ENCODE assay signal across 12 cellular contexts in the genomic region with DNA sequence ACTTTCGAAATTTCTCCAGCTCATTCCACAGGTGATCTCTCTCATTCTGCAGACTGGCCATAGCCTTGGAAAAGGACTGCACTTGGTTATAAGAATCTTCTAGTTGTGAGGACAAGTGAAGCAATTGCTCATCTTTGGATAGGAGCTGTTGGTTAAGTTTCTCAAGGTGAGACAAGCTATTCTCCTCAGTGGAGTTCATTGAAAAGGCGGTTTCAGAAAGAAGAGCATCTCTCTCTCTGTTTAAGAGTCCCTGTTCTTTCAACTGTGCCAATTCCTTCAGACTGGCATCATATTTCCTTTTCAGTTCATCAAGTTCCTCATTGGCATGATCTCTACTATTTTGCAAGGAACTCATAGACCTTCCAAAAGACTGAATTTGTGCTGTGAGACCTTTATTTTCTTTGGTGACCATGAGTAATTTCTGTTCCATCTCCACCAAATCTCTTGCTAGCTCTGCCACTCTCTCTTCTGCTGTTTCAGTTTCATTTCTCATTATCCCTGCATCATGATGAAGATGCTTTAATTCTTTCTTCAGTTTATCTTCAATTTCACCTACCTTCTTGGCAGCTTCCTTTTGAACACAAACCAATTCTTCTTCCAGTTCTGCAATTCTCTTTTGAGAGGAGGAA. TPM values are rescaled to one million over a fixed set of nuclear protein-coding genes. Genes with fewer than 3 reads are reported as not detected.
DNase-seq lines count a peak whose midpoint lies in the region; ATAC-seq and TF ChIP-seq lines count a peak whose summit lies in the region.
"Had no signal": no experiment of that assay in that cellular context is flagged by ENCODE, and none has a peak within 500 bp of the region (broad histone marks: within the 10 kb centered on the region; RNA-seq: fewer than 3 reads in every experiment).

No MANE protein-coding gene starts in this region.

- peak; percentile 87 for ATAC-seq in GM18907 (IDR thresholded peaks at IDR 0.05; ENCODE audit: unreplicated experiment)
- peak; percentile 87 for ATAC-seq in HG02870 (IDR thresholded peaks at IDR 0.05; ENCODE audit: unreplicated experiment)

- no peak overlapping the region for H3K4me3 Mint-ChIP-seq in activated CD4-positive, alpha-beta memory T cell treated with anti-CD3 and anti-CD28 coated beads for 36 hours

- DNase-seq in GM06990 (ENCODE audit: extremely low read depth, insufficient read length), result peak; percentile 12
- no peak for DNase-seq in activated CD4-positive, alpha-beta memory T cell treated with anti-CD3 and anti-CD28 coated beads for 36 hours
- DNase-seq in HUDEP-2 (lab: John Stamatoyannopoulos, UW; ENCODE audit: unreplicated experiment in 76 of 76), result no peak
- no peak for DNase-seq in NCI-H748 treated with DMSO at 0.1 percent for 48 hours (lab: John Stamatoyannopoulos, UW)
- no peak for DNase-seq in COLO829 (ENCODE audit: low spot score)
- no peak for DNase-seq in NCI-H128 (lab: John Stamatoyannopoulos, UW; ENCODE audit: unreplicated experiment)
- DNase-seq: BE2C, cortex of kidney, glutamatergic neuron, NCI-H82 had no signal

- peaks cover 47% of the 10 kb centered on the region for H3K36me3 Mint-ChIP-seq in activated CD4-positive, alpha-beta memory T cell treated with anti-CD3 and anti-CD28 coated beads for 36 hours

- CTCF ChIA-PET in activated CD4-positive, alpha-beta memory T cell treated with anti-CD3 and anti-CD28 coated beads for 36 hours (lab: Charles Lee), result interaction anchor here (1.3 kb wide), 1 partner anchor 11 kb away, joined by 3 read pairs; no protein-coding TSS in a partner anchor

- POLR2A ChIA-PET in activated CD4-positive, alpha-beta memory T cell treated with anti-CD3 and anti-CD28 coated beads for 36 hours (lab: Charles Lee), result no interaction called here

- intact Hi-C loops in activated CD4-positive, alpha-beta memory T cell treated with anti-CD3 and anti-CD28 coated beads for 36 hours (cut with micrococcal nuclease), result loop anchor here (2.0 kb wide), 1 partner anchor 44 kb away; no protein-coding TSS in a partner anchor

- TF ChIP-seq CTCF in GM06990 (IDR thresholded peaks at IDR 0.05; ENCODE audit: insufficient read depth, low read length, poor library complexity, severe bottlenecking), result no peak

- no peaks in the 10 kb centered on the region for H3K27me3 Mint-ChIP-seq in activated CD4-positive, alpha-beta memory T cell treated with anti-CD3 and anti-CD28 coated beads for 36 hours

- H3K4me1 Mint-ChIP-seq in activated CD4-positive, alpha-beta memory T cell treated with anti-CD3 and anti-CD28 coated beads for 36 hours (ENCODE audit: low read depth), result peaks cover 11% of the 10 kb centered on the region

- no peak overlapping the region for H3K4me3 ChIP-seq in GM06990 (replicated peaks; ENCODE audit: low read depth, low read length)

- no peaks in the 10 kb centered on the region for H3K9me3 Mint-ChIP-seq in activated CD4-positive, alpha-beta memory T cell treated with anti-CD3 and anti-CD28 coated beads for 36 hours

- H3K27me3 ChIP-seq in GM06990 (replicated peaks; ENCODE audit: control insufficient read depth, insufficient read depth, low read length), result no peaks in the 10 kb centered on the region
- H3K27me3 ChIP-seq: BE2C had no signal

- peak overlapping the region; percentile 10 for H3K27ac Mint-ChIP-seq in activated CD4-positive, alpha-beta memory T cell treated with anti-CD3 and anti-CD28 coated beads for 36 hours

- peaks cover 5% of the 10 kb centered on the region for H3K36me3 ChIP-seq in GM06990 (ENCODE audit: control insufficient read depth, insufficient read depth, low read length)

RNA-seq across cellular contexts. Expression of a gene that starts 30.2 kb away (rescaled TPM):
- total RNA-seq in activated CD4-positive, alpha-beta memory T cell treated with anti-CD3 and anti-CD28 coated beads for 36 hours, result 100 to 1,000 TPM; 249 to 251 TPM

RNA-seq across cellular contexts. Expression of a gene that starts 58.6 kb away (rescaled TPM):
- total RNA-seq in activated CD4-positive, alpha-beta memory T cell treated with anti-CD3 and anti-CD28 coated beads for 36 hours, result 10 to 100 TPM; 22.7 to 26.0 TPM
